In genomic region chr19:4278926-4279529, GRCh38 we compare ENCODE assay signal across 1 cellular context.
TF ChIP-seq lines count a peak whose summit lies in the region.

Gene SHD, plus strand, starts transcription at chr19:4279266. Its CDS starts 798 bp downstream, at chr19:4280064.

TF ChIP-seq in K562, 482 proteins besides CTCF, POLR2A, EP300 and RAD21 (continued from another document):
- peak; percentile 70 for TF ChIP-seq VEZF1 (CRISPR knock-in tag; IDR thresholded peaks at IDR 0.05)
- no peak for TF ChIP-seq SNAPC5 (CRISPR knock-in tag; IDR thresholded peaks at IDR 0.05)
- TF ChIP-seq SIN3B (IDR thresholded peaks at IDR 0.05; ENCODE audit: low read depth): no peak
- peak; percentile 51; the same call in 1 of the 2 replicates for TF ChIP-seq TFAP4 (CRISPR knock-in tag; IDR thresholded peaks at IDR 0.05; ENCODE audit: borderline replicate concordance)
